ENCODE assay signal across 8 cellular contexts in genomic region chrX:49100704-49101628, GRCh38. TPM values are rescaled to one million over a fixed set of nuclear protein-coding genes. Genes with fewer than 3 reads are reported as not detected.
DNase-seq lines count a peak whose midpoint lies in the region; ATAC-seq, FAIRE-seq and TF ChIP-seq lines count a peak whose summit lies in the region.

No MANE protein-coding gene starts in this region.

- no peaks in the 10 kb centered on the region for H4K20me1 ChIP-seq in astrocyte (ENCODE audit: insufficient read depth, low read length)
- no peaks in the 10 kb centered on the region for H4K20me1 ChIP-seq in hepatocyte (ENCODE audit: insufficient read depth, poor library complexity, severe bottlenecking)

- no peaks in the 10 kb centered on the region for H3K4me1 ChIP-seq in astrocyte (ENCODE audit: insufficient read depth, low read length)
- H3K4me1 ChIP-seq in hepatocyte (ENCODE audit: insufficient read depth): no peaks in the 10 kb centered on the region
- H3K4me1 ChIP-seq in rectal smooth muscle tissue (ENCODE audit: control insufficient read depth, insufficient read depth, low read length): no peaks in the 10 kb centered on the region
- H3K4me1 ChIP-seq in aorta (ENCODE audit: control insufficient read depth in 1 of 2, insufficient read depth in 2 of 2, low read length in 2 of 2): no peaks in the 10 kb centered on the region

- 46% methylated on average over 64 of the region's 74 CpGs for WGBS in hepatocyte (ENCODE audit: low lambda C conversion rate, missing lambda C conversion rate)
- 0 to 44% methylated on average over 71 to 74 of the region's 74 CpGs for WGBS in aorta, 2 donors

- peak; percentile 89 for ATAC-seq in GM18505 (IDR thresholded peaks at IDR 0.05; ENCODE audit: unreplicated experiment)
- ATAC-seq in HG02970 (IDR thresholded peaks at IDR 0.05; ENCODE audit: low FRiP score, unreplicated experiment): peak; percentile 71
- peak; percentile 96 for ATAC-seq in aorta (ENCODE audit: low FRiP score)

- no peaks in the 10 kb centered on the region for H3K27me3 ChIP-seq in astrocyte (ENCODE audit: insufficient read depth, low read length)
- H3K27me3 ChIP-seq in hepatocyte: no peaks in the 10 kb centered on the region
- no peaks in the 10 kb centered on the region for H3K27me3 ChIP-seq in rectal smooth muscle tissue (ENCODE audit: control insufficient read depth, insufficient read depth, low read length)
- no peaks in the 10 kb centered on the region for H3K27me3 ChIP-seq in aorta (ENCODE audit: control insufficient read depth in 1 of 2, insufficient read depth in 2 of 2, low read length in 1 of 2)

- H3K9ac ChIP-seq in astrocyte (ENCODE audit: low read length) (peak overlapping the region; percentile 84), rectal smooth muscle tissue (ENCODE audit: low read length) (peak overlapping the region; percentile 45)

- H3K9me3 ChIP-seq in astrocyte (ENCODE audit: insufficient read depth, low read depth, low read length) (no peaks in the 10 kb centered on the region), hepatocyte (ENCODE audit: low read depth) (no peaks in the 10 kb centered on the region), aorta (ENCODE audit: control insufficient read depth, low read length) (no peaks in the 10 kb centered on the region)

- H2AFZ ChIP-seq in astrocyte (ENCODE audit: low read depth, low read length) (peak overlapping the region; percentile 82), hepatocyte (peak overlapping the region; percentile 36)

- peak overlapping the region; percentile 89 for H3K4me3 ChIP-seq in astrocyte (ENCODE audit: insufficient read depth, low read depth, low read length)
- H3K4me3 ChIP-seq in hepatocyte: peak overlapping the region; percentile 27
- peak overlapping the region; percentile 77 for H3K4me3 ChIP-seq in rectal smooth muscle tissue (ENCODE audit: low read length)
- peak overlapping the region; percentile 32 to 75 for H3K4me3 ChIP-seq in aorta (ENCODE audit: low read length in 2 of 2)

- H3K27ac ChIP-seq in astrocyte (ENCODE audit: low read depth, low read length) (no peak overlapping the region), hepatocyte (peak overlapping the region; percentile 32), rectal smooth muscle tissue (ENCODE audit: low read depth, low read length) (peak overlapping the region; percentile 62), aorta (ENCODE audit: low read depth in 1 of 2, low read length in 2 of 2) (peak overlapping the region in 1 of 2 donors; percentile 89)

- TF ChIP-seq POLR2A in GM18505 (IDR thresholded peaks at IDR 0.05; ENCODE audit: borderline replicate concordance, extremely low read depth, insufficient read depth, insufficient read length): peak; percentile 78

- no peaks in the 10 kb centered on the region for H3K9me3 Mint-ChIP-seq in T-helper 2 cell treated with Interferon-gamma antibody and Interleukin-4, amounts not matched to agents 5 μg/mL and 100 μg/mL, for 36 hours
- no peaks in the 10 kb centered on the region for H3K9me3 Mint-ChIP-seq in astrocyte (ENCODE audit: unreplicated experiment)

- H3K79me2 ChIP-seq in astrocyte (ENCODE audit: insufficient read depth, low read length) (no peaks in the 10 kb centered on the region), hepatocyte (no peaks in the 10 kb centered on the region)

- H3K36me3 Mint-ChIP-seq in T-helper 2 cell treated with Interferon-gamma antibody and Interleukin-4, amounts not matched to agents 5 μg/mL and 100 μg/mL, for 36 hours (ENCODE audit: low read depth): no peaks in the 10 kb centered on the region
- H3K36me3 Mint-ChIP-seq in astrocyte (ENCODE audit: low read depth, unreplicated experiment): no peaks in the 10 kb centered on the region

- intact Hi-C loops in aorta (cut with DNase I): no loop called here

- peak overlapping the region; percentile 87 for H3K27ac Mint-ChIP-seq in T-helper 2 cell treated with Interferon-gamma antibody and Interleukin-4, amounts not matched to agents 5 μg/mL and 100 μg/mL, for 36 hours
- no peak overlapping the region for H3K27ac Mint-ChIP-seq in astrocyte (ENCODE audit: unreplicated experiment)

- H3K4me1 Mint-ChIP-seq in T-helper 2 cell treated with Interferon-gamma antibody and Interleukin-4, amounts not matched to agents 5 μg/mL and 100 μg/mL, for 36 hours (ENCODE audit: low read depth): peaks cover 4% of the 10 kb centered on the region
- H3K4me1 Mint-ChIP-seq in astrocyte (ENCODE audit: low read depth, unreplicated experiment): peaks cover 3% of the 10 kb centered on the region

- H3K9me2 ChIP-seq in hepatocyte (replicated peaks; ENCODE audit: insufficient read depth): no peaks in the 10 kb centered on the region

- DNase-seq in NCI-H187 treated with DMSO at 0.1 percent for 48 hours (lab: John Stamatoyannopoulos, UW): peak; percentile 50
- peak; percentile 89 for DNase-seq in T-helper 2 cell treated with Interferon-gamma antibody and Interleukin-4, amounts not matched to agents 5 μg/mL and 100 μg/mL, for 36 hours (ENCODE audit: low spot score)
- DNase-seq in astrocyte (ENCODE audit: low read depth): peak; percentile 82
- peak; percentile 93 for DNase-seq in hepatocyte (ENCODE audit: low spot score)
- peak; percentile 93 to 95 for DNase-seq in aorta

- FAIRE-seq in astrocyte (lab: Jason Lieb, UNC): no peak

- H3K4me2 ChIP-seq in astrocyte (ENCODE audit: low read length): peak overlapping the region; percentile 90
- peak overlapping the region; percentile 77 for H3K4me2 ChIP-seq in hepatocyte

- peak overlapping the region; percentile 91 for H3K4me3 Mint-ChIP-seq in T-helper 2 cell treated with Interferon-gamma antibody and Interleukin-4, amounts not matched to agents 5 μg/mL and 100 μg/mL, for 36 hours
- H3K4me3 Mint-ChIP-seq in astrocyte (ENCODE audit: unreplicated experiment): peak overlapping the region; percentile 90

- TF ChIP-seq CTCF in astrocyte (IDR thresholded peaks at IDR 0.05; ENCODE audit: insufficient read depth, low read depth, low read length): no peak
- TF ChIP-seq CTCF in hepatocyte (IDR thresholded peaks at IDR 0.05; ENCODE audit: poor library complexity): no peak

- no peaks in the 10 kb centered on the region for H3K27me3 Mint-ChIP-seq in T-helper 2 cell treated with Interferon-gamma antibody and Interleukin-4, amounts not matched to agents 5 μg/mL and 100 μg/mL, for 36 hours (ENCODE audit: low read depth)
- no peaks in the 10 kb centered on the region for H3K27me3 Mint-ChIP-seq in astrocyte (ENCODE audit: low read depth, unreplicated experiment)

- H3K36me3 ChIP-seq in astrocyte (ENCODE audit: insufficient read depth, low read length) (no peaks in the 10 kb centered on the region), hepatocyte (replicated peaks; ENCODE audit: insufficient read depth, low read depth) (no peaks in the 10 kb centered on the region), rectal smooth muscle tissue (ENCODE audit: control insufficient read depth, insufficient read depth, low read length) (no peaks in the 10 kb centered on the region), aorta (ENCODE audit: control insufficient read depth in 1 of 2, insufficient read depth in 2 of 2, low read length in 1 of 2) (no peaks in the 10 kb centered on the region)

RNA-seq across cellular contexts. Expression of gene WDR45, which starts 21.3 kb away (rescaled TPM):
- total RNA-seq in astrocyte: 54.9 TPM in 2 replicates
- 59.6 and 69.5 TPM in 2 replicates for total RNA-seq in hepatocyte
- 67.7 and 74.7 TPM in 2 replicates for polyA plus RNA-seq in hepatocyte
- 10 to 100 TPM; 66.1 to 84.4 TPM for total RNA-seq in aorta
- 100 to 1,000 TPM in 1 of 2 donors, 10 to 100 TPM in 1; 73.0 to 236 TPM for polyA plus RNA-seq in aorta

RNA-seq across cellular contexts. Expression of gene GPKOW, which starts 22.6 kb away (rescaled TPM):
- total RNA-seq in astrocyte (15.6 and 16.9 TPM in 2 replicates), hepatocyte (23.1 and 26.4 TPM in 2 replicates), aorta (10 to 100 TPM; 15.8 to 20.4 TPM)
- polyA plus RNA-seq in hepatocyte (22.5 and 22.7 TPM in 2 replicates), aorta (10 to 100 TPM; 14.3 to 22.8 TPM)

RNA-seq across cellular contexts. Expression of gene PRAF2, which starts 27.2 kb away (rescaled TPM):
- total RNA-seq in astrocyte: 44.4 and 52.8 TPM in 2 replicates
- 4.1 and 6.7 TPM in 2 replicates for total RNA-seq in hepatocyte
- polyA plus RNA-seq in hepatocyte: 59.7 and 76.9 TPM in 2 replicates
- 10 to 100 TPM; 37.7 to 40.2 TPM for total RNA-seq in aorta
- polyA plus RNA-seq in aorta: 10 to 100 TPM; 30.8 to 54.3 TPM

RNA-seq across cellular contexts. Expression of gene CCDC120, which starts 42.2 kb away (rescaled TPM):
- total RNA-seq in astrocyte (6.3 and 8.2 TPM in 2 replicates), hepatocyte (5.1 and 7.0 TPM in 2 replicates), aorta (1 to 10 TPM; 5.1 to 7.6 TPM)
- polyA plus RNA-seq in hepatocyte (19.1 and 19.3 TPM in 2 replicates), aorta (1 to 10 TPM; 4.3 to 6.4 TPM)

RNA-seq across cellular contexts. Expression of gene TFE3, which starts 57.8 kb away (rescaled TPM):
- total RNA-seq in astrocyte (46.5 and 53.4 TPM in 2 replicates), hepatocyte (37.0 and 38.3 TPM in 2 replicates), aorta (10 to 100 TPM; 67.7 to 70.6 TPM)
- polyA plus RNA-seq in hepatocyte (59.8 and 80.0 TPM in 2 replicates), aorta (10 to 100 TPM; 23.4 to 47.0 TPM)

Comparison
In these comparisons a context has a peak if more than half of its experiments do, and no peak if none do; other contexts are left out.
1. H3K4me3 ChIP-seq: peak in every context shown above with its lines; median percentile 89 in astrocyte; 77 in rectal smooth muscle tissue; 54 in aorta; 27 in hepatocyte.